Comparison of ENCODE assay signal across 9 cellular contexts in the genomic region with DNA sequence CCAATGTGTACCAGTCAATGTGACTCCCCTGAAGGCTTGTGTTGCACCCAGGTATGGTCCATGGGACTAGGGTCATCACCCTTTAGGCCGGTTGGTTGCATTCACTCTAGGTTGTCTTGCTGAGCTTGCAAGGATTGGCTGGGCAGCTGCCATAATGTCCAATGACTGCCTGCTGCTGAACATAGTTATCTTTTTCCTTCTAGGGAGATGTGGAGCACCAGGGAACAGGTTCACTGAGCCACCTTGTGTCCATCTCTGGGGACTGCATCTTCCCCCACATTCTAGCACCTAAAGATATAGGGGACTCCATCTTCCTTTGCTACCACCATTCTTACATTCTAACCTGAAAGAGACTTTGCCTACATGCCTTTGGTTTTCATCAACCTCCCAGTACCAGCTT.
A peak's percentile ranks its signal among the peaks of the same experiment; 100 is the strongest.
DNase-seq lines count a peak whose midpoint lies in the region; ATAC-seq and TF ChIP-seq lines count a peak whose summit lies in the region.
"Had no signal": no experiment of that assay in that cellular context is flagged by ENCODE, and none has a peak within 500 bp of the region (broad histone marks: within the 10 kb centered on the region; RNA-seq: fewer than 3 reads in every experiment).

No MANE protein-coding gene starts in this region.

- no peaks in the 10 kb centered on the region for H3K79me2 ChIP-seq in PC-3 (ENCODE audit: low read length)

- WGBS in right cardiac atrium: 84% methylated on average over 1 of the region's 1 CpG
- 50 to 88% methylated on average over 1 of the region's 1 CpG for WGBS in sigmoid colon, 2 donors

- TF ChIP-seq EP300 in sigmoid colon (IDR thresholded peaks at IDR 0.05): no peak

- TF ChIP-seq POLR2A in sigmoid colon (IDR thresholded peaks at IDR 0.05): no peak

- POLR2A ChIA-PET in PC-3 (lab: Charles Lee; ENCODE audit: unreplicated experiment): no interaction called here

- no peaks in the 10 kb centered on the region for H3K27me3 Mint-ChIP-seq in activated naive CD4-positive, alpha-beta T cell treated with anti-CD3 and anti-CD28 coated beads for 36 hours (ENCODE audit: low read depth)
- H3K27me3 Mint-ChIP-seq: central memory CD8-positive, alpha-beta T cell had no signal

- no peak overlapping the region for H3K4me3 Mint-ChIP-seq in activated naive CD4-positive, alpha-beta T cell treated with anti-CD3 and anti-CD28 coated beads for 36 hours

- H3K27me3 ChIP-seq in PC-3 (ENCODE audit: low read length) (no peaks in the 10 kb centered on the region), right cardiac atrium (ENCODE audit: control insufficient read depth, insufficient read depth) (no peaks in the 10 kb centered on the region), sigmoid colon (no peaks in the 10 kb centered on the region)

- no peak overlapping the region for H2AFZ ChIP-seq in PC-3 (ENCODE audit: low read length)

- H3K4me2 ChIP-seq in PC-3 (ENCODE audit: low read length): no peak overlapping the region

- ATAC-seq in GM21723 (IDR thresholded peaks at IDR 0.05; ENCODE audit: unreplicated experiment): peak; percentile 86
- ATAC-seq in PC-3: peak; percentile 67
- peak in 1 of 2 donors; percentile 73 for ATAC-seq in right cardiac atrium

- H3K36me3 ChIP-seq in PC-3 (ENCODE audit: low read depth, low read length): no peaks in the 10 kb centered on the region
- no peaks in the 10 kb centered on the region for H3K36me3 ChIP-seq in sigmoid colon

- no peaks in the 10 kb centered on the region for H3K9me3 ChIP-seq in PC-3 (ENCODE audit: low read length)
- H3K9me3 ChIP-seq in right cardiac atrium (ENCODE audit: control insufficient read depth, low read length): no peaks in the 10 kb centered on the region
- no peaks in the 10 kb centered on the region for H3K9me3 ChIP-seq in sigmoid colon

- no peak overlapping the region for H3K4me3 ChIP-seq in GM12864 (ENCODE audit: low read depth, low read length)
- H3K4me3 ChIP-seq in PC-3 (ENCODE audit: low read length): no peak overlapping the region
- H3K4me3 ChIP-seq in right cardiac atrium (ENCODE audit: low read length): no peak overlapping the region
- H3K4me3 ChIP-seq in sigmoid colon: no peak overlapping the region

- H3K4me1 ChIP-seq in PC-3 (ENCODE audit: insufficient read depth, low read length) (peaks cover 20% of the 10 kb centered on the region), right cardiac atrium (ENCODE audit: control insufficient read depth, insufficient read depth, low read length) (peaks cover 19% of the 10 kb centered on the region), sigmoid colon (peaks cover 0 to 51% (median 34%) of the 10 kb centered on the region in 4 donors)

- no peaks in the 10 kb centered on the region for H3K9me3 Mint-ChIP-seq in activated naive CD4-positive, alpha-beta T cell treated with anti-CD3 and anti-CD28 coated beads for 36 hours
- H3K9me3 Mint-ChIP-seq: central memory CD8-positive, alpha-beta T cell had no signal

- BruUV-seq in PC-3 (replicated peaks; lab: Mats Ljungman, UMichigan): no TSS peak

- peaks cover 4% of the 10 kb centered on the region for H3F3A ChIP-seq in PC-3 (ENCODE audit: low read length, unreplicated experiment)

- no peaks in the 10 kb centered on the region for H3K36me3 Mint-ChIP-seq in activated naive CD4-positive, alpha-beta T cell treated with anti-CD3 and anti-CD28 coated beads for 36 hours (ENCODE audit: low read depth)

- TF ChIP-seq CTCF in GM12864 (IDR thresholded peaks at IDR 0.05; ENCODE audit: low read depth, low read length, missing control alignments): peak; percentile 90
- peak; percentile 73 for TF ChIP-seq CTCF in PC-3 (conservative IDR thresholded peaks at IDR 0.05; ENCODE audit: low read depth, low read length)
- TF ChIP-seq CTCF in sigmoid colon (IDR thresholded peaks at IDR 0.05): peak in 3 of 4 experiments; percentile 17 to 40 (median 33)

- CTCF ChIA-PET in PC-3 (lab: Charles Lee): interaction anchor here (0.5 to 1.2 kb wide), 5 partner anchors 24 to 608 kb away, joined by 3 to 6 read pairs (median 3); no protein-coding TSS in a partner anchor
- CTCF ChIA-PET in activated naive CD4-positive, alpha-beta T cell treated with anti-CD3 and anti-CD28 coated beads for 36 hours (lab: Charles Lee): interaction anchor here (0.7 to 1.4 kb wide), 4 partner anchors 13 to 726 kb away, joined by 3 to 5 read pairs (median 3); no protein-coding TSS in a partner anchor

- peak; percentile 25 for DNase-seq in GM12864 (ENCODE audit: low read depth)
- DNase-seq in HuH-7 (ENCODE audit: low spot score): peak; percentile 54
- peak; percentile 67 for DNase-seq in PC-3
- peak; percentile 72 for DNase-seq in activated naive CD4-positive, alpha-beta T cell treated with anti-CD3 and anti-CD28 coated beads for 36 hours
- DNase-seq in right cardiac atrium: peak in 2 of 3 donors; percentile 68 to 72
- DNase-seq in sigmoid colon: no peak
- no peak for DNase-seq in NK-92 (lab: John Stamatoyannopoulos, UW; ENCODE audit: unreplicated experiment)

- no peaks in the 10 kb centered on the region for H3K9me2 ChIP-seq in PC-3 (replicated peaks; ENCODE audit: low read length)

- peaks cover 11% of the 10 kb centered on the region for H3K4me1 Mint-ChIP-seq in activated naive CD4-positive, alpha-beta T cell treated with anti-CD3 and anti-CD28 coated beads for 36 hours (ENCODE audit: low read depth)

- no peak overlapping the region for H3K27ac ChIP-seq in PC-3 (ENCODE audit: low read length)
- no peak overlapping the region for H3K27ac ChIP-seq in right cardiac atrium (ENCODE audit: low read length)
- no peak overlapping the region for H3K27ac ChIP-seq in sigmoid colon

- intact Hi-C loops in PC-3 (cut with micrococcal nuclease): loop anchor here (2.0 to 10.0 kb wide), 7 partner anchors 160 to 727 kb away; partner anchors contain the start of gene TBL1XR1
- intact Hi-C loops in activated naive CD4-positive, alpha-beta T cell treated with anti-CD3 and anti-CD28 coated beads for 36 hours (cut with micrococcal nuclease): loop anchor here (1.0 to 5.0 kb wide), 4 partner anchors 225 to 905 kb away; no protein-coding TSS in a partner anchor
- intact Hi-C loops in right cardiac atrium (cut with DNase I): no loop called here
- intact Hi-C loops in sigmoid colon (cut with DNase I): no loop called here

- no peak overlapping the region for H3K27ac Mint-ChIP-seq in activated naive CD4-positive, alpha-beta T cell treated with anti-CD3 and anti-CD28 coated beads for 36 hours

- no peaks in the 10 kb centered on the region for H4K20me1 ChIP-seq in PC-3 (ENCODE audit: low read length)

- no peak overlapping the region for H3K9ac ChIP-seq in PC-3 (ENCODE audit: low read length)

Comparison
In these comparisons a context has a peak if more than half of its experiments do, and no peak if none do; other contexts are left out.
1. DNase-seq: peak in GM12864 (single experiment), HuH-7 (single experiment), PC-3 (single experiment), activated naive CD4-positive, alpha-beta T cell treated with anti-CD3 and anti-CD28 coated beads for 36 hours (single experiment) and right cardiac atrium (2 of 3); none in sigmoid colon (single experiment) and NK-92 (single experiment).
2. CTCF ChIP-seq: peak in every context shown above with its lines; median percentile 90 in GM12864; 73 in PC-3; 33 in sigmoid colon.
3. intact Hi-C loops: an anchor here in PC-3 (2.0 to 10.0 kb wide) and activated naive CD4-positive, alpha-beta T cell treated with anti-CD3 and anti-CD28 coated beads for 36 hours (1.0 to 5.0 kb wide); none called in right cardiac atrium and sigmoid colon.